Comparison of ENCODE assay signal across 25 cellular contexts in genomic region chr17:73399056-73399455, GRCh38.
"Had no signal": no experiment of that assay in that cellular context is flagged by ENCODE, and none has a peak within 500 bp of the region (broad histone marks: within the 10 kb centered on the region; RNA-seq: fewer than 3 reads in every experiment).

No MANE protein-coding gene starts in this region.

- H3K9me3 ChIP-seq: colonic mucosa, esophagus squamous epithelium, gastrocnemius medialis, heart right ventricle, left lung, lower lobe of right lung had no signal

- H3K36me3 ChIP-seq: colonic mucosa, esophagus squamous epithelium, gastrocnemius medialis, heart right ventricle, left lung, lower lobe of right lung had no signal

- H3K4me1 ChIP-seq: colonic mucosa, gastrocnemius medialis, left lung, lower lobe of right lung had no signal

- H3K27ac ChIP-seq: colonic mucosa, epithelial cell of prostate, gastrocnemius medialis, heart right ventricle, left lung, lower lobe of right lung had no signal

- H3K4me3 ChIP-seq: colonic mucosa, esophagus squamous epithelium, gastrocnemius medialis, heart right ventricle, left lung, lower lobe of right lung had no signal

- FAIRE-seq: endometrium, islet of Langerhans, keratinocyte had no signal

- ATAC-seq: effector memory CD8-positive, alpha-beta T cell; gastrocnemius medialis; left lung; lower lobe of right lung; naive thymus-derived CD4-positive, alpha-beta T cell; natural killer cell had no signal

- DNase-seq: colonic mucosa; cortex of kidney; effector CD8-positive, alpha-beta T cell; effector memory CD8-positive, alpha-beta T cell; endodermal cell; erythroblast; esophagus squamous epithelium; foreskin fibroblast; foreskin melanocyte; gastrocnemius medialis; glutamatergic neuron; head of caudate nucleus; heart right ventricle; hippocampal formation; kidney glomerular epithelial cell; lower lobe of right lung; mesenchymal stem cell; midbrain; naive thymus-derived CD4-positive, alpha-beta T cell; natural killer cell had no signal

- H3K27me3 ChIP-seq: colonic mucosa, esophagus squamous epithelium, gastrocnemius medialis, heart right ventricle, left lung had no signal
